Comparison of ENCODE assay signal across 9 cellular contexts in genomic region chr1:26597629-26598039, GRCh38.
DNase-seq lines count a peak whose midpoint lies in the region; ATAC-seq and TF ChIP-seq lines count a peak whose summit lies in the region.
"Had no signal": no experiment of that assay in that cellular context is flagged by ENCODE, and none has a peak within 500 bp of the region (broad histone marks: within the 10 kb centered on the region; RNA-seq: fewer than 3 reads in every experiment).

No MANE protein-coding gene starts in this region.

- ATAC-seq in thoracic aorta (ENCODE audit: insufficient number of reproducible peaks, low FRiP score, low read depth): no peak
- no peak for ATAC-seq in GM21619 (IDR thresholded peaks at IDR 0.05; ENCODE audit: unreplicated experiment)
- ATAC-seq in HG02763 (IDR thresholded peaks at IDR 0.05; ENCODE audit: unreplicated experiment): no peak

- H3K27me3 Mint-ChIP-seq in immature natural killer cell (ENCODE audit: low read depth in 3 of 3): peaks cover 1 to 2% (median 2%) of the 10 kb centered on the region in 3 donors

- no peak overlapping the region for H3K27ac ChIP-seq in AG04450 (ENCODE audit: low read depth, low read length)
- H3K27ac ChIP-seq in thoracic aorta: no peak overlapping the region
- H3K27ac ChIP-seq: epithelial cell of prostate had no signal

- no peak overlapping the region for H3K27ac Mint-ChIP-seq in immature natural killer cell

- no peak overlapping the region for H3K4me3 Mint-ChIP-seq in immature natural killer cell

- no peaks in the 10 kb centered on the region for H3K9me3 Mint-ChIP-seq in immature natural killer cell

- H3K4me1 ChIP-seq in thoracic aorta (ENCODE audit: control insufficient read depth in 1 of 2, low read depth in 2 of 2): no peaks in the 10 kb centered on the region

- no peaks in the 10 kb centered on the region for H3K36me3 ChIP-seq in thoracic aorta

- TF ChIP-seq CTCF in AG04450 (IDR thresholded peaks at IDR 0.05; ENCODE audit: low read depth, low read length): peak; percentile 69
- peak; percentile 60; the same call in 2 of the 3 replicates for TF ChIP-seq CTCF in GM12872 (IDR thresholded peaks at IDR 0.05; ENCODE audit: insufficient read depth, low read depth, low read length)
- TF ChIP-seq CTCF in thoracic aorta (IDR thresholded peaks at IDR 0.05): peak; percentile 72

- H3K9me3 ChIP-seq in AG04450 (ENCODE audit: control insufficient read depth, insufficient read depth, low read length) (no peaks in the 10 kb centered on the region), thoracic aorta (no peaks in the 10 kb centered on the region)

- DNase-seq in AG04450 (ENCODE audit: low read depth, low spot score) (no peak), NCI-H2196 treated with DMSO at 0.1 percent for 48 hours (lab: John Stamatoyannopoulos, UW; ENCODE audit: unreplicated experiment) (peak; percentile 24), amniotic epithelial cell (ENCODE audit: low read depth) (peak; percentile 52), immature natural killer cell (peak; percentile 44 to 60 (median 48)), thoracic aorta (ENCODE audit: low spot score) (no peak)

- POLR2A ChIA-PET in AG04450 (lab: Yijun Ruan, JAX): no interaction called here

- no peak overlapping the region for H3K4me3 ChIP-seq in AG04450 (ENCODE audit: low read depth, low read length)
- H3K4me3 ChIP-seq in thoracic aorta: no peak overlapping the region

- H3K27me3 ChIP-seq in AG04450 (ENCODE audit: control insufficient read depth, insufficient read depth, low read length) (peaks cover 6% of the 10 kb centered on the region), thoracic aorta (replicated peaks; ENCODE audit: insufficient read depth) (no peaks in the 10 kb centered on the region)

- CTCF ChIA-PET in AG04450 (lab: Charles Lee): interaction anchor here (0.6 to 11.1 kb wide), 15 partner anchors 9 to 279 kb away, joined by 3 to 424 read pairs (median 4); partner anchors contain the start of gene PIGV

- H3K36me3 Mint-ChIP-seq in immature natural killer cell: no peaks in the 10 kb centered on the region

- peaks cover 8 to 12% of the 10 kb centered on the region in 2 donors for H3K4me1 Mint-ChIP-seq in immature natural killer cell

Comparison
In these comparisons a context has a peak if more than half of its experiments do, and no peak if none do; other contexts are left out.
1. DNase-seq: peak in NCI-H2196 treated with DMSO at 0.1 percent for 48 hours (single experiment), amniotic epithelial cell (single experiment) and immature natural killer cell (3 of 3); none in AG04450 (single experiment) and thoracic aorta (single experiment).
2. Peak in every context shown above with its lines, with median percentiles within 50 percentile points of each other: CTCF ChIP-seq.